10 cellular contexts compared by ENCODE assay signal in genomic region chr2:71465961-71466300, GRCh38. TPM values are rescaled to one million over a fixed set of nuclear protein-coding genes. Genes with fewer than 3 reads are reported as not detected.
DNase-seq lines count a peak whose midpoint lies in the region; TF ChIP-seq lines count a peak whose summit lies in the region.
"Had no signal": no experiment of that assay in that cellular context is flagged by ENCODE, and none has a peak within 500 bp of the region (broad histone marks: within the 10 kb centered on the region; RNA-seq: fewer than 3 reads in every experiment).

No MANE protein-coding gene starts in this region.

- CTCF ChIA-PET in OCI-LY7 (lab: Charles Lee; ENCODE audit: unreplicated experiment) = no interaction called here

- TF ChIP-seq POLR2A in vagina (IDR thresholded peaks at IDR 0.05) = no peak

- peaks cover 9% of the 10 kb centered on the region for H3K4me1 Mint-ChIP-seq in neural progenitor cell
- peaks cover 8% of the 10 kb centered on the region for H3K4me1 Mint-ChIP-seq in HFFc6 (ENCODE audit: low read depth)

- H3K79me2 ChIP-seq in neural progenitor cell (ENCODE audit: low read depth) (no peaks in the 10 kb centered on the region), OCI-LY7 (ENCODE audit: insufficient read depth, low read depth, low read length) (no peaks in the 10 kb centered on the region)

- H3K4me2 ChIP-seq in neural progenitor cell = peak overlapping the region; percentile 92
- no peak overlapping the region for H3K4me2 ChIP-seq in OCI-LY7 (ENCODE audit: low read length)

- H2AFZ ChIP-seq in neural progenitor cell (replicated peaks) (peak overlapping the region; percentile 86), OCI-LY7 (ENCODE audit: low read length) (no peak overlapping the region)

- no peaks in the 10 kb centered on the region for H3K9me3 ChIP-seq in left ventricle myocardium inferior (replicated peaks)
- no peaks in the 10 kb centered on the region for H3K9me3 ChIP-seq in neural progenitor cell (ENCODE audit: low read depth)
- no peaks in the 10 kb centered on the region for H3K9me3 ChIP-seq in vagina
- H3K9me3 ChIP-seq in OCI-LY7 (ENCODE audit: low read length) = 0 out of 2 replicates have a peak, but pooled peaks cover 2% of the 10 kb centered on the region

- peaks cover 10% of the 10 kb centered on the region for H4K20me1 ChIP-seq in neural progenitor cell (ENCODE audit: low read depth)
- no peaks in the 10 kb centered on the region for H4K20me1 ChIP-seq in OCI-LY7 (ENCODE audit: insufficient read depth, low read length)

- peaks cover 6% of the 10 kb centered on the region for H3F3A ChIP-seq in neural progenitor cell (ENCODE audit: low read depth)

- H3K9ac ChIP-seq in neural progenitor cell = no peak overlapping the region

- TF ChIP-seq CTCF in left ventricle myocardium inferior (IDR thresholded peaks at IDR 0.05; ENCODE audit: borderline replicate concordance) (no peak), fibroblast of pulmonary artery (IDR thresholded peaks at IDR 0.05; ENCODE audit: low read length, missing control alignments) (no peak), neural progenitor cell (IDR thresholded peaks at IDR 0.05) (no peak), vagina (IDR thresholded peaks at IDR 0.05) (no peak), HFFc6 (IDR thresholded peaks at IDR 0.05) (no peak), OCI-LY7 (conservative IDR thresholded peaks at IDR 0.05; ENCODE audit: low read length) (no peak)

- H3K4me3 ChIP-seq in left ventricle myocardium inferior = peak overlapping the region; percentile 85
- H3K4me3 ChIP-seq in fibroblast of pulmonary artery (replicated peaks; ENCODE audit: low read depth, low read length) = peak overlapping the region; percentile 62
- H3K4me3 ChIP-seq in neural progenitor cell = peak overlapping the region; percentile 61
- peak overlapping the region; percentile 60 to 80 for H3K4me3 ChIP-seq in vagina
- no peak overlapping the region for H3K4me3 ChIP-seq in OCI-LY7 (ENCODE audit: low read depth, low read length, poor library complexity, severe bottlenecking)

- H3K9me2 ChIP-seq in OCI-LY7 (ENCODE audit: insufficient read depth, low read length) = no peaks in the 10 kb centered on the region

- H3K4me1 ChIP-seq in left ventricle myocardium inferior = peaks cover 94% of the 10 kb centered on the region
- H3K4me1 ChIP-seq in neural progenitor cell = peaks cover 7% of the 10 kb centered on the region
- peaks cover 17% of the 10 kb centered on the region for H3K4me1 ChIP-seq in vagina
- no peaks in the 10 kb centered on the region for H3K4me1 ChIP-seq in OCI-LY7 (ENCODE audit: insufficient read depth, low read length, poor library complexity, severe bottlenecking)

- H3K27ac Mint-ChIP-seq in neural progenitor cell (no peak overlapping the region), HFFc6 (no peak overlapping the region)
- H3K27ac Mint-ChIP-seq: T-helper 17 cell had no signal

- no peak for DNase-seq in left ventricle myocardium inferior
- DNase-seq in cardiac septum (ENCODE audit: low spot score) = no peak
- no peak for DNase-seq in fibroblast of pulmonary artery (ENCODE audit: low read depth)
- no peak for DNase-seq in neural progenitor cell (ENCODE audit: low spot score)
- no peak for DNase-seq in vagina (ENCODE audit: extremely low spot score in 2 of 2)
- no peak for DNase-seq in HFFc6
- no peak for DNase-seq in OCI-LY7 (ENCODE audit: low spot score)
- no peak for DNase-seq in NCI-H2081 treated with DMSO at 0.1 percent for 48 hours (lab: John Stamatoyannopoulos, UW)
- DNase-seq: KG1, T-helper 17 cell had no signal

- peaks cover 20% of the 10 kb centered on the region for H3K27me3 Mint-ChIP-seq in neural progenitor cell (ENCODE audit: insufficient read depth, low read depth)
- peaks cover 29% of the 10 kb centered on the region for H3K27me3 Mint-ChIP-seq in HFFc6 (ENCODE audit: insufficient read depth)

- H3K9me3 Mint-ChIP-seq in neural progenitor cell (no peaks in the 10 kb centered on the region), HFFc6 (0 out of 2 replicates have a peak, but pooled peaks cover 7% of the 10 kb centered on the region)

- no peaks in the 10 kb centered on the region for H3K36me3 ChIP-seq in left ventricle myocardium inferior
- no peaks in the 10 kb centered on the region for H3K36me3 ChIP-seq in neural progenitor cell
- H3K36me3 ChIP-seq in vagina = no peaks in the 10 kb centered on the region
- no peaks in the 10 kb centered on the region for H3K36me3 ChIP-seq in OCI-LY7 (ENCODE audit: insufficient read depth, low read length)

- BruUV-seq in OCI-LY7 (replicated peaks; lab: Mats Ljungman, UMichigan) = no TSS peak

- POLR2A ChIA-PET in OCI-LY7 (lab: Charles Lee) = no interaction called here

- H3K27me3 ChIP-seq in left ventricle myocardium inferior (ENCODE audit: low read depth) (no peaks in the 10 kb centered on the region), neural progenitor cell (peaks cover 93% of the 10 kb centered on the region), vagina (peaks cover 7% of the 10 kb centered on the region)

- H3K4me3 Mint-ChIP-seq in neural progenitor cell (no peak overlapping the region), HFFc6 (no peak overlapping the region)

- intact Hi-C loops in left ventricle myocardium inferior (cut with micrococcal nuclease) = no loop called here
- intact Hi-C loops in cardiac septum (cut with DNase I) = no loop called here
- intact Hi-C loops in vagina (cut with DNase I) = no loop called here
- intact Hi-C loops in OCI-LY7 (cut with micrococcal nuclease; ENCODE audit: unreplicated experiment) = loop anchor here (10.0 kb wide), 1 partner anchor 49 kb away; no protein-coding TSS in a partner anchor

- peak overlapping the region; percentile 88 for H3K27ac ChIP-seq in left ventricle myocardium inferior (replicated peaks)
- H3K27ac ChIP-seq in neural progenitor cell = no peak overlapping the region
- H3K27ac ChIP-seq in vagina = no peak overlapping the region
- no peak overlapping the region for H3K27ac ChIP-seq in OCI-LY7 (ENCODE audit: low read depth, low read length, poor library complexity, severe bottlenecking)

- H3K36me3 Mint-ChIP-seq in neural progenitor cell (no peaks in the 10 kb centered on the region), HFFc6 (ENCODE audit: low read depth) (no peaks in the 10 kb centered on the region)

RNA-seq across cellular contexts. Expression of gene DYSF, which starts 12.6 kb away (rescaled TPM):
- total RNA-seq in left ventricle myocardium inferior (48.2 TPM), cardiac septum (82.8 TPM), neural progenitor cell (ENCODE audit: low replicate concordance) (0.39 and 1.1 TPM in 2 replicates), vagina (10.1 TPM), OCI-LY7 (2022) (not detected in 2 replicates)
- under 1 TPM; 0.07 to 0.57 (median 0.32) TPM for total RNA-seq in HFFc6 (2021; fragmentation: NEBNext Ultra II Directional; extraction: Animal tissue kit (Norgen Biotek cat#: 25700))
- total RNA-seq in OCI-LY7 (2014; rRNA removed; shearing (Covaris generic)) = not detected in 2 replicates
